8 cellular contexts compared by ENCODE assay signal in the genomic region with DNA sequence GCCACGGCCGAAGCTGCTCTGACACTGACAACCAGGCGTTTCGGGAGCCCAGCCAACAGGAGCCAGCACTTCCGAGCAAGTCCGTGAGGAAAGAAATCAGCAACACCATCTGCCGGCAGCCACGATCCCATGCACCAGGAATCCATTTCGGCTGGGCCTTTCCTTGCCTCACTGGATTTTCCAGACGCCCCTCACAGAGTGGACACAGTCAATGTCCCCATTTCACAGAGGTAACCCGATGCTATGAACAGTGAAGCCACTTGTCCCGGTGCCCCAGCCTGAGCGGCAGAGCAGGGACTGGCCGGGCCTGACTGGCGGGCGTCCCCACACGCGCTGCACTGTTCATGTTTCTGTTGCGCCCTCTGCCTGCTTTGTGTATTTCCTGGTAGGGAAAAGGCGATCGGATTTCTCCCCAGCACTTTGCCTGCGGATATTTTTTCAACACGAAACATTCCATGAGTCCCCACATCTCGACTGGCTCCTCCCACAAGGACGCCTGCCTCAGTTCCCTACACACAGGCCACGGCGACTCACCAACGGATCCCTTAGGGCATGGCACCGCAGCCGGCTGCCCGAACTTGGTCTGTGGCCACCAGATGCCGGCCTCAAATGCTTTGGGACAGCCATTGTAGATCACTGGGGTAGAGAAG. TPM values are rescaled to one million over a fixed set of nuclear protein-coding genes. Genes with fewer than 3 reads are reported as not detected.
DNase-seq lines count a peak whose midpoint lies in the region; TF ChIP-seq lines count a peak whose summit lies in the region.

No MANE protein-coding gene starts in this region.

- TF ChIP-seq CTCF in BJ (IDR thresholded peaks at IDR 0.05; ENCODE audit: insufficient read depth, low read depth, low read length) = peak; percentile 71

- POLR2A ChIA-PET in BJ (lab: Charles Lee) = no interaction called here

- H3K27me3 ChIP-seq in BJ (ENCODE audit: control insufficient read depth, insufficient read depth, low read length) = no peaks in the 10 kb centered on the region

- no peaks in the 10 kb centered on the region for H3K36me3 ChIP-seq in BJ (ENCODE audit: control insufficient read depth, insufficient read depth, low read length)

- DNase-seq in BJ (ENCODE audit: low read depth) = peak; percentile 6
- DNase-seq in NCI-H526 treated with DMSO at 0.1 percent for 48 hours (lab: John Stamatoyannopoulos, UW) = peak; percentile 63
- no peak for DNase-seq in epithelial cell of prostate (ENCODE audit: low read depth, low spot score)
- DNase-seq in mucosa of gallbladder (ENCODE audit: low spot score) = peak; percentile 56
- no peak for DNase-seq in retina
- DNase-seq in glomerular visceral epithelial cell (ENCODE audit: extremely low spot score) = no peak
- DNase-seq in stimulated activated CD4-positive, alpha-beta T cell treated with anti-CD3 and anti-CD28 coated beads, Interleukin-15, amount 100 ng/mL, for 24 hours = no peak
- no peak for DNase-seq in occipital lobe (lab: John Stamatoyannopoulos, UW)

- H3K4me3 ChIP-seq in BJ (ENCODE audit: low read depth, low read length) = no peak overlapping the region

- H3K27ac ChIP-seq in epithelial cell of prostate = peak overlapping the region; percentile 46

- CTCF ChIA-PET in BJ (lab: Yijun Ruan, JAX) = interaction anchor here (0.8 to 1.7 kb wide), 3 partner anchors 23 to 151 kb away, joined by 3 to 12 read pairs (median 7); no protein-coding TSS in a partner anchor

RNA-seq across cellular contexts. Expression of a gene that starts 55.3 kb away (rescaled TPM):
- polyA plus RNA-seq in BJ (2011; rRNA removed) = 24.8 and 25.2 TPM in 2 replicates
- polyA minus RNA-seq in BJ (2011; rRNA and poly(A)+ RNA removed) = 11.3 and 14.9 TPM in 2 replicates
- 43.5 TPM for total RNA-seq in mucosa of gallbladder
- total RNA-seq in occipital lobe = 19.0 TPM

Comparison
In these comparisons a context has a peak if more than half of its experiments do, and no peak if none do; other contexts are left out.
1. DNase-seq: peak in BJ (single experiment), NCI-H526 treated with DMSO at 0.1 percent for 48 hours (single experiment) and mucosa of gallbladder (single experiment); none in epithelial cell of prostate (single experiment), retina (single experiment), glomerular visceral epithelial cell (single experiment), stimulated activated CD4-positive, alpha-beta T cell treated with anti-CD3 and anti-CD28 coated beads, Interleukin-15, amount 100 ng/mL, for 24 hours (single experiment) and occipital lobe (single experiment).